In genomic region chr11:65424200-65425104, GRCh38 we compare ENCODE assay signal across 8 cellular contexts. TPM values are rescaled to one million over a fixed set of nuclear protein-coding genes. Genes with fewer than 3 reads are reported as not detected.
DNase-seq lines count a peak whose midpoint lies in the region; ATAC-seq and TF ChIP-seq lines count a peak whose summit lies in the region.

No MANE protein-coding gene starts in this region.

- peaks cover 86% of the 10 kb centered on the region for H3F3A ChIP-seq in GM23248 (ENCODE audit: insufficient read depth)

- DNase-seq in GM23248 (peak; percentile 80), SW480 (ENCODE audit: low spot score) (peak; percentile 47), lower leg skin (ENCODE audit: low spot score in 2 of 2) (peak in 1 of 2 donors; percentile 91), DMS79 treated with DMSO at 0.1 percent for 48 hours (lab: John Stamatoyannopoulos, UW) (no peak), amniotic stem cell (lab: John Stamatoyannopoulos, UW) (no peak)
- DNase-seq in central memory CD4-positive, alpha-beta T cell, result peak; percentile 41
- peak; percentile 61 to 66 for DNase-seq in stimulated activated CD8-positive, alpha-beta memory T cell treated with anti-CD3 and anti-CD28 coated beads, Interleukin-7, amount 100 ng/mL, for 4 hours (ENCODE audit: low read depth in 2 of 2)

- peak overlapping the region; percentile 100 for H3K27ac ChIP-seq in GM23248

- peaks cover 43% of the 10 kb centered on the region for H3K36me3 ChIP-seq in GM23248 (ENCODE audit: low read depth)

- peak overlapping the region; percentile 96 for H3K4me2 ChIP-seq in GM23248 (ENCODE audit: unreplicated experiment)

- intact Hi-C loops in lower leg skin (cut with DNase I; ENCODE audit: low total_unique reads), result loop anchor here (5.0 kb wide), 1 partner anchor 73 kb away; the partner anchor contains the start of gene MALAT1

- peaks cover 91% of the 10 kb centered on the region for H3K79me2 ChIP-seq in GM23248 (ENCODE audit: insufficient read depth)

- H3K27me3 ChIP-seq in GM23248 (replicated peaks; ENCODE audit: insufficient read depth), result no peaks in the 10 kb centered on the region

- no peak overlapping the region for H2AFZ ChIP-seq in GM23248

- in situ Hi-C loops in GM23248 (cut with MboI), result no loop called here

- WGBS in GM23248 (ENCODE audit: low coverage in 1 of 2, low lambda C conversion rate in 2 of 2, missing lambda C conversion rate in 2 of 2), 2 experiments, result 0 to 1% methylated on average over 18 of the region's 18 CpGs
- WGBS in lower leg skin, 2 donors, result 0% methylated on average over 18 of the region's 18 CpGs

- peaks cover 19% of the 10 kb centered on the region for H3K4me1 ChIP-seq in GM23248 (ENCODE audit: insufficient read depth)

- peak overlapping the region; percentile 100 for H3K9ac ChIP-seq in GM23248

- TF ChIP-seq POLR2A in lower leg skin (IDR thresholded peaks at IDR 0.05), result no peak

- H3K9me3 ChIP-seq in GM23248 (ENCODE audit: low read depth), result no peaks in the 10 kb centered on the region

- H3K9me2 ChIP-seq in GM23248 (ENCODE audit: insufficient read depth), result no peaks in the 10 kb centered on the region

- TF ChIP-seq CTCF in lower leg skin (IDR thresholded peaks at IDR 0.05), result no peak

- H4K20me1 ChIP-seq in GM23248 (ENCODE audit: insufficient read depth), result peaks cover 49% of the 10 kb centered on the region

- H3K4me3 ChIP-seq in GM23248 (peak overlapping the region; percentile 93), lower leg skin (ENCODE audit: low read depth, poor library complexity, severe bottlenecking) (peak overlapping the region; percentile 95)

- ATAC-seq in GM18861 (IDR thresholded peaks at IDR 0.05; ENCODE audit: unreplicated experiment), result no peak

RNA-seq across cellular contexts. Expression of gene NEAT1, which starts 1.9 kb away (rescaled TPM):
- total RNA-seq in GM23248 (2014; rRNA removed; shearing (Covaris generic)), result 74.3 and 143 TPM in 2 replicates
- 36.2 and 50.7 TPM in 2 replicates for polyA plus RNA-seq in GM23248 (2016; fragmentation: Nextera tagmentation; extraction: Ambion mirVana)
- total RNA-seq in lower leg skin, result 100 to 1,000 TPM; 147 to 645 (median 301) TPM

RNA-seq across cellular contexts. Expression of gene FRMD8, which starts 38.0 kb away (rescaled TPM):
- total RNA-seq in GM23248 (2014; rRNA removed; shearing (Covaris generic)), result 80.2 and 106 TPM in 2 replicates
- 25.4 and 30.0 TPM in 2 replicates for polyA plus RNA-seq in GM23248 (2016; fragmentation: Nextera tagmentation; extraction: Ambion mirVana)
- total RNA-seq in lower leg skin, result 100 to 1,000 TPM in 2 of 4 donors, 10 to 100 TPM in 2; 81.8 to 135 (median 112) TPM

RNA-seq across cellular contexts. Expression of gene SLC25A45, which starts 42.0 kb away (rescaled TPM):
- total RNA-seq in GM23248 (2014; rRNA removed; shearing (Covaris generic)), result 3.6 and 6.4 TPM in 2 replicates
- 3.7 and 3.9 TPM in 2 replicates for polyA plus RNA-seq in GM23248 (2016; fragmentation: Nextera tagmentation; extraction: Ambion mirVana)
- total RNA-seq in lower leg skin, result 1 to 10 TPM; 1.8 to 8.0 (median 5.3) TPM

Comparison
In these comparisons a context has a peak if more than half of its experiments do, and no peak if none do; other contexts are left out.
1. DNase-seq: peak in GM23248 (single experiment), SW480 (single experiment), central memory CD4-positive, alpha-beta T cell (single experiment) and stimulated activated CD8-positive, alpha-beta memory T cell treated with anti-CD3 and anti-CD28 coated beads, Interleukin-7, amount 100 ng/mL, for 4 hours (2 of 2); none in DMS79 treated with DMSO at 0.1 percent for 48 hours (single experiment) and amniotic stem cell (single experiment).